In genomic region chr5:154478224-154478565, GRCh38 we compare ENCODE assay signal across 9 cellular contexts. TPM values are rescaled to one million over a fixed set of nuclear protein-coding genes. Genes with fewer than 3 reads are reported as not detected.
DNase-seq lines count a peak whose midpoint lies in the region; ATAC-seq, FAIRE-seq and TF ChIP-seq lines count a peak whose summit lies in the region.
"Had no signal": no experiment of that assay in that cellular context is flagged by ENCODE, and none has a peak within 500 bp of the region (broad histone marks: within the 10 kb centered on the region; RNA-seq: fewer than 3 reads in every experiment).

HAND1 (minus strand) TSS chr5:154478227; CDS start chr5:154478008, 219 bp downstream.

- H3K23ac ChIP-seq in H1 (ENCODE audit: insufficient read length): no peak within 1 kb of the TSS

- no peak within 1 kb of the TSS for H3K27ac Mint-ChIP-seq in nephron

- TF ChIP-seq CTCF in H1 (IDR thresholded peaks at IDR 0.05; ENCODE audit: control extremely low read depth in 1 of 3, insufficient read depth in 1 of 3, low read depth in 1 of 3, low read length in 3 of 3): no peak
- TF ChIP-seq CTCF in nephron (IDR thresholded peaks at IDR 0.05; ENCODE audit: unreplicated experiment in 3 of 3): no peak

- peak within 1 kb of the TSS; percentile 27 to 58 (median 38); a peak in 7 of 8 replicates for H3K4me3 ChIP-seq in H1 (ENCODE audit: extremely low read depth in 1 of 4, insufficient read depth in 2 of 4, low read depth in 3 of 4, low read length in 4 of 4)

- TF ChIP-seq EP300 in H1 (IDR thresholded peaks at IDR 0.05; ENCODE audit: borderline replicate concordance in 1 of 2, low read depth in 2 of 2, low read length in 2 of 2): no peak

- H3K14ac ChIP-seq in H1 (ENCODE audit: insufficient read length): no peak within 1 kb of the TSS

- H3K9me3 ChIP-seq in H1 (ENCODE audit: insufficient read depth in 2 of 2, low read depth in 1 of 2, low read length in 1 of 2): no peaks in the 10 kb centered on the region

- peak within 1 kb of the TSS; percentile 77 for H2BK12ac ChIP-seq in H1 (ENCODE audit: low read depth, low read length)

- POLR2A ChIA-PET in H1 (lab: Charles Lee; ENCODE audit: partially characterized antibody): interaction anchor here (0.7 to 2.6 kb wide), 3 partner anchors 10 to 43 kb away, joined by 3 to 6 read pairs (median 5); no protein-coding TSS in a partner anchor

- H4K91ac ChIP-seq in H1 (replicated peaks; ENCODE audit: insufficient read length, low read length): no peak within 1 kb of the TSS

- H3K27ac ChIP-seq in H1 (ENCODE audit: low read depth, low read length): no peak within 1 kb of the TSS

- H3K4ac ChIP-seq in H1 (replicated peaks; ENCODE audit: insufficient read length, low read depth, low read length): no peak within 1 kb of the TSS

- no peak for FAIRE-seq in H1 (lab: Jason Lieb, UNC)
- FAIRE-seq: frontal cortex had no signal

- TF ChIP-seq POLR2A in H1 (IDR thresholded peaks at IDR 0.05; ENCODE audit: control extremely low read depth in 1 of 2, low read depth in 2 of 2, low read length in 2 of 2): no peak

- no peaks in the 10 kb centered on the region for H3K79me2 ChIP-seq in H1 (ENCODE audit: control insufficient read depth in 1 of 2, insufficient read depth in 2 of 2, low read length in 2 of 2)

- H2BK120ac ChIP-seq in H1 (replicated peaks; ENCODE audit: low read depth, low read length): no peak within 1 kb of the TSS

- H3K4me2 ChIP-seq in H1 (ENCODE audit: insufficient read depth in 1 of 2, low read depth in 2 of 2, low read length in 2 of 2): peak within 1 kb of the TSS; percentile 80 to 85

- H4K5ac ChIP-seq in H1 (ENCODE audit: insufficient read length, low read depth, low read length): no peak within 1 kb of the TSS

- H3K9me3 Mint-ChIP-seq in nephron: no peaks in the 10 kb centered on the region

- no peak for ATAC-seq in HG02763 (IDR thresholded peaks at IDR 0.05; ENCODE audit: unreplicated experiment)

- CTCF ChIA-PET in H1 (lab: Charles Lee; ENCODE audit: partially characterized antibody): interaction anchor here (1.0 to 5.0 kb wide), 6 partner anchors 11 to 513 kb away, joined by 3 to 33 read pairs (median 8); no protein-coding TSS in a partner anchor

- no peak for TF ChIP-seq RAD21 in H1 (IDR thresholded peaks at IDR 0.05 in 1 of 2, conservative IDR thresholded peaks at IDR 0.05 in 1 of 2; ENCODE audit: low read depth in 2 of 2, low read length in 2 of 2)

- no peak within 1 kb of the TSS for H3K56ac ChIP-seq in H1 (replicated peaks; ENCODE audit: insufficient read length, low read depth, low read length)

- 1% methylated on average over 19 of the region's 20 CpGs; no CpG with 5 or more reads in 1 of the 2 experiments for WGBS in H1 (ENCODE audit: extremely low coverage in 1 of 2, insufficient coverage in 1 of 2, insufficient read length in 1 of 2, insufficient replicate concordance in 2 of 2, low coverage in 1 of 2, low lambda C conversion rate in 2 of 2, missing lambda C conversion rate in 1 of 2), 2 experiments

- H3K4me1 ChIP-seq in H1 (replicated peaks in 1 of 4; ENCODE audit: control insufficient read depth in 3 of 4, insufficient read depth in 4 of 4, low read length in 3 of 4): peaks cover 26 to 62% (median 34%) of the 10 kb centered on the region in 4 experiments

- H4K8ac ChIP-seq in H1 (ENCODE audit: extremely low read depth, insufficient read depth, low read length): peak within 1 kb of the TSS; percentile 45; the same call in 1 of the 2 replicates

- H3K36me3 Mint-ChIP-seq in nephron (ENCODE audit: low read depth): no peaks in the 10 kb centered on the region

- no peaks in the 10 kb centered on the region; the same call in 1 of the 2 replicates for H3K79me1 ChIP-seq in H1 (ENCODE audit: low read depth, low read length)

- H3K4me3 Mint-ChIP-seq in nephron: peak within 1 kb of the TSS; percentile 35 to 55 (median 43)

- no peak within 1 kb of the TSS for H2AFZ ChIP-seq in H1 (ENCODE audit: low read length)

- H3K27me3 Mint-ChIP-seq in nephron (ENCODE audit: low read depth): peaks cover 100% of the 10 kb centered on the region

- no peak within 1 kb of the TSS for H3K9ac ChIP-seq in H1 (replicated peaks in 1 of 4; ENCODE audit: extremely low read depth in 1 of 4, low read depth in 3 of 4, low read length in 3 of 4)

- peaks cover 7% of the 10 kb centered on the region; the same call in 1 of the 2 replicates for H3K23me2 ChIP-seq in H1 (ENCODE audit: low read depth, low read length)

- peaks cover 96 to 100% (median 99%) of the 10 kb centered on the region in 4 experiments for H3K27me3 ChIP-seq in H1 (replicated peaks in 1 of 4; ENCODE audit: control insufficient read depth in 3 of 4, extremely low read depth in 1 of 4, insufficient read depth in 3 of 4, low read length in 3 of 4)

- peaks cover 21 to 50% of the 10 kb centered on the region in 2 experiments for H4K20me1 ChIP-seq in H1 (replicated peaks in 1 of 2; ENCODE audit: control insufficient read depth in 1 of 2, insufficient read depth in 2 of 2, low read length in 2 of 2)

- DNase-seq in ELR (ENCODE audit: low read depth) (peak; percentile 62), NCI-H510A treated with DMSO at 0.1 percent for 48 hours (lab: John Stamatoyannopoulos, UW) (peak; percentile 45), H1 (ENCODE audit: low read depth in 1 of 2, low spot score in 2 of 2) (peak in 1 of 2 experiments; percentile 93), SKM-1 (lab: John Stamatoyannopoulos, UW; ENCODE audit: unreplicated experiment) (no peak)
- no peak for DNase-seq in stimulated activated CD4-positive, alpha-beta T cell treated with anti-CD3 and anti-CD28 coated beads, Interleukin-1b, Interleukin-23, amount 100 ng/mL, for 48 hours
- no peak for DNase-seq in activated naive CD4-positive, alpha-beta T cell (lab: John Stamatoyannopoulos, UW)

- H2AK5ac ChIP-seq in H1 (ENCODE audit: low read depth, low read length): no peak within 1 kb of the TSS

- H2BK5ac ChIP-seq in H1 (ENCODE audit: low read depth, low read length): no peak within 1 kb of the TSS

- peak within 1 kb of the TSS; percentile 34; the same call in 1 of the 2 replicates for H2BK20ac ChIP-seq in H1 (ENCODE audit: low read length)

- H3K4me1 Mint-ChIP-seq in nephron: peaks cover 53% of the 10 kb centered on the region

- peaks cover 0 to 4% (median 0%) of the 10 kb centered on the region in 4 experiments; a peak in 1 of 8 replicates for H3K36me3 ChIP-seq in H1 (ENCODE audit: control insufficient read depth in 2 of 4, insufficient read depth in 4 of 4, low read length in 3 of 4)

- peak within 1 kb of the TSS; percentile 18; the same call in 1 of the 2 replicates for H2BK15ac ChIP-seq in H1 (ENCODE audit: low read length)

- no peak within 1 kb of the TSS; the same call in 1 of the 2 replicates for H3K18ac ChIP-seq in H1 (ENCODE audit: extremely low read depth, low read length)

TF ChIP-seq in H1, 55 proteins besides CTCF, POLR2A, EP300 and RAD21:
- TF ChIP-seq ATF3 (IDR thresholded peaks at IDR 0.05; ENCODE audit: insufficient read depth, low read depth, low read length) (no peak), RFX5 (IDR thresholded peaks at IDR 0.05; ENCODE audit: borderline replicate concordance, low read depth, low read length) (no peak), NANOG (IDR thresholded peaks at IDR 0.05; ENCODE audit: insufficient read depth, low read depth, low read length, poor library complexity, severe bottlenecking) (no peak), E2F6 (IDR thresholded peaks at IDR 0.05) (no peak), KDM1A (IDR thresholded peaks at IDR 0.05; ENCODE audit: borderline replicate concordance, low read length) (no peak), SIX5 (IDR thresholded peaks at IDR 0.05; ENCODE audit: low read depth, low read length) (no peak), SAP30 (IDR thresholded peaks at IDR 0.05; ENCODE audit: insufficient read depth, insufficient replicate concordance, low read length) (no peak), CBX5 (IDR thresholded peaks at IDR 0.05; ENCODE audit: low read depth, low read length) (no peak), PHF8 (conservative IDR thresholded peaks at IDR 0.05; ENCODE audit: low read depth, low read length) (no peak), RBBP5 (IDR thresholded peaks at IDR 0.05; ENCODE audit: borderline replicate concordance, low read depth, low read length) (no peak)

RNA-seq across cellular contexts. Expression of gene HAND1, which starts in this region (rescaled TPM):
- total RNA-seq in H1 (2021; fragmentation: NEBNext Ultra II Directional; extraction: Animal tissue kit (Norgen Biotek cat#: 25700)): not detected in 2 replicates
- 0.06 TPM in 1 of 2 replicates, not detected in the other for polyA plus RNA-seq in H1 (2011; rRNA removed)
- polyA plus RNA-seq in H1 (2011; cell fraction: cytosol; rRNA removed): not detected
- not detected for polyA plus RNA-seq in H1 (2011; cell fraction: nucleus; rRNA removed)
- polyA plus RNA-seq in H1 (2012, experiment 1 of 2): 0.09 to 0.59 TPM (median 0.40 TPM) in 3 of 4 replicates, not detected in the other
- polyA plus RNA-seq in H1 (2012, experiment 2 of 2): 1.2 TPM
- not detected for polyA plus RNA-seq in H1 (2013, experiment 1 of 2)
- not detected for polyA plus RNA-seq in H1 (2013, experiment 2 of 2)
- polyA minus RNA-seq in H1 (2011; rRNA and poly(A)+ RNA removed): not detected in 2 replicates
- not detected for polyA minus RNA-seq in H1 (2011; cell fraction: cytosol; rRNA and poly(A)+ RNA removed)
- 0.40 TPM for polyA minus RNA-seq in H1 (2011; cell fraction: nucleus; rRNA and poly(A)+ RNA removed)
- total RNA-seq: frontal cortex had no signal

Comparison
In these comparisons a context has a peak if more than half of its experiments do, and no peak if none do; other contexts are left out.
1. DNase-seq: peak in ELR (single experiment) and NCI-H510A treated with DMSO at 0.1 percent for 48 hours (single experiment); none in SKM-1 (single experiment), stimulated activated CD4-positive, alpha-beta T cell treated with anti-CD3 and anti-CD28 coated beads, Interleukin-1b, Interleukin-23, amount 100 ng/mL, for 48 hours (single experiment) and activated naive CD4-positive, alpha-beta T cell (0 of 4).